In the genomic region with DNA sequence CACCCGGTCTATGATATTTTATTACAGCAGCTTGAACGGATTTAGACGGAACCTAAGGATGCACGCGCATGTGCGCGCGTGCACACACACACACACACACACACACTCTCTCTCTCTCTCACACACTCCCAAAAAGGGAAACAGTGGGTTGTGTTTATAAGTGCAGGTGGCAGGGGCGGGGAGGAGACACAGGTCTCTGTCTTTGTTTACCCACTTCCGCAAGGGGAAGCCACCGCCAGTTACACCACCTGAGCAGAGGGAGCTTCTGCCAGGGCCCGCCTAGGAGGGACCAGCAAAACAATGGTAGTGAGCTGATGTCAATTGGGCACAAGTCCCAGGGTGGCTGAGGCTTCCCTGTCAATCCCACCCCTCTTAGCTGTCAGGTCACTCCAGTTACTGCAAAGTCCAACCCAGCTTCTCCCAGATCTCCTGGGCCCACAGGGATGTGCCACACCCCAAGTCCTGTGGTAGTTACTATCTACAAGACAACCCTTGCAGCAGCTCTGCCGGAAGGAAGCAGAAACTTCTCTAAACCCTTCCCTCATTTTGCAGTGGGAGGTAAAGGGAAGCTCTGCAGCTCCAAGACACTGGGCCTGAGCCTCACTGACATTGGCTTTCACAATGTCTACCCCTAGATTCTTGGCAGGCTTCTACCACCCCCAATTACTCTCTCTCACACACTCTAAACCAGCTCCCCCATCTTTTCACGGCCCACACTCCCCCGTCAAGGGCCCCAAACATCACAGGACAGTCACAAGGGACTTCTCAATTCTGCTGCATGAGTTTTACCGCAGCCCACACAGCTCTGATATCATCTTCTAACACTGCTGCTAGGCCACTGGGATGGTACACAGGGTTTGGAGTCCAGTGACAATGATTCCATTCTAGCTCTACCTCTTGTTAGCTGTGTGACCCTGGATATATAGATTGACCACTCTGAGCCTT, we compare ENCODE assay signal across 9 cellular contexts. TPM values are rescaled to one million over a fixed set of nuclear protein-coding genes. Genes with fewer than 3 reads are reported as not detected.
A peak's percentile ranks its signal among the peaks of the same experiment; 100 is the strongest.
DNase-seq lines count a peak whose midpoint lies in the region; ATAC-seq and TF ChIP-seq lines count a peak whose summit lies in the region.
"Had no signal": no experiment of that assay in that cellular context is flagged by ENCODE, and none has a peak within 500 bp of the region (broad histone marks: within the 10 kb centered on the region; RNA-seq: fewer than 3 reads in every experiment).

No MANE protein-coding gene starts in this region.

- WGBS in esophagus squamous epithelium, 2 donors, result 50 to 67% methylated on average over 9 to 14 of the region's 16 CpGs

- DNase-seq in KG1 (lab: John Stamatoyannopoulos, UW) (peak; percentile 57), esophagus squamous epithelium (lab: John Stamatoyannopoulos, UW) (peak; percentile 45), endothelial cell (ENCODE audit: low spot score) (no peak), epidermal melanocyte (ENCODE audit: insufficient read length, low spot score) (no peak)
- peak; percentile 60 for DNase-seq in activated CD4-positive, CD25-positive, alpha-beta regulatory T cell treated with anti-CD3 and anti-CD28 coated beads, Interleukin-2, amount 50 U/mL, for 72 hours
- DNase-seq in stimulated activated CD4-positive, alpha-beta T cell treated with anti-CD3 and anti-CD28 coated beads, Interleukin-15, amount 100 ng/mL, for 48 hours (ENCODE audit: low read depth in 2 of 2), result peak; percentile 46 to 52

- peak overlapping the region; percentile 25 to 81 (median 66) for H3K27ac ChIP-seq in esophagus squamous epithelium

- H3K36me3 ChIP-seq in esophagus squamous epithelium, result peaks cover 0 to 37% (median 0%) of the 10 kb centered on the region in 3 donors

- H3K27me3 Mint-ChIP-seq in endothelial cell (ENCODE audit: unreplicated experiment), result peaks cover 5% of the 10 kb centered on the region

- ATAC-seq in GM21526 (IDR thresholded peaks at IDR 0.05; ENCODE audit: low FRiP score, unreplicated experiment), result peak; percentile 91

- H3K9me3 ChIP-seq in esophagus squamous epithelium, result no peaks in the 10 kb centered on the region

- H3K4me1 ChIP-seq in esophagus squamous epithelium, result peaks cover 33 to 96% (median 54%) of the 10 kb centered on the region in 3 donors

- H3K9me3 Mint-ChIP-seq in endothelial cell (ENCODE audit: unreplicated experiment), result no peaks in the 10 kb centered on the region

- no peak for TF ChIP-seq POLR2A in esophagus squamous epithelium (IDR thresholded peaks at IDR 0.05)

- peak overlapping the region; percentile 3; the same call in 1 of the 2 replicates for H3K4me3 ChIP-seq in GM08714 (ENCODE audit: low read length)
- H3K4me3 ChIP-seq in esophagus squamous epithelium, result peak overlapping the region in 1 of 4 donors; percentile 21

- H3K4me1 Mint-ChIP-seq in endothelial cell (ENCODE audit: unreplicated experiment), result peaks cover 10% of the 10 kb centered on the region

- intact Hi-C loops in esophagus squamous epithelium (cut with DNase I), result no loop called here

- TF ChIP-seq CTCF in esophagus squamous epithelium (IDR thresholded peaks at IDR 0.05) (no peak), endothelial cell (IDR thresholded peaks at IDR 0.05; ENCODE audit: unreplicated experiment) (no peak)

- H3K27me3 ChIP-seq in esophagus squamous epithelium, result no peaks in the 10 kb centered on the region

- no peaks in the 10 kb centered on the region for H3K36me3 Mint-ChIP-seq in endothelial cell (ENCODE audit: low read depth, unreplicated experiment)

- H3K27ac Mint-ChIP-seq in endothelial cell (ENCODE audit: unreplicated experiment), result no peak overlapping the region

- no peak overlapping the region for H3K4me3 Mint-ChIP-seq in endothelial cell (ENCODE audit: unreplicated experiment)

RNA-seq across cellular contexts. Expression of a gene that starts 17.6 kb away (rescaled TPM):
- total RNA-seq in esophagus squamous epithelium (100 to 1,000 TPM; 131 to 243 (median 163) TPM), endothelial cell (ENCODE audit: unreplicated experiment) (133 TPM)

RNA-seq across cellular contexts. Expression of a gene that starts 55.2 kb away (rescaled TPM):
- 10 to 100 TPM in 1 of 4 donors, 1 to 10 TPM in 3; 2.7 to 22.1 (median 3.0) TPM for total RNA-seq in esophagus squamous epithelium
- not detected for total RNA-seq in endothelial cell (ENCODE audit: unreplicated experiment)
- total RNA-seq: HT1080 had no signal

Comparison
In these comparisons a context has a peak if more than half of its experiments do, and no peak if none do; other contexts are left out.
1. DNase-seq: peak in KG1 (single experiment), activated CD4-positive, CD25-positive, alpha-beta regulatory T cell treated with anti-CD3 and anti-CD28 coated beads, Interleukin-2, amount 50 U/mL, for 72 hours (single experiment), esophagus squamous epithelium (single experiment) and stimulated activated CD4-positive, alpha-beta T cell treated with anti-CD3 and anti-CD28 coated beads, Interleukin-15, amount 100 ng/mL, for 48 hours (2 of 2); none in endothelial cell (single experiment) and epidermal melanocyte (single experiment).